1 cellular context compared by ENCODE assay signal in the genomic region with DNA sequence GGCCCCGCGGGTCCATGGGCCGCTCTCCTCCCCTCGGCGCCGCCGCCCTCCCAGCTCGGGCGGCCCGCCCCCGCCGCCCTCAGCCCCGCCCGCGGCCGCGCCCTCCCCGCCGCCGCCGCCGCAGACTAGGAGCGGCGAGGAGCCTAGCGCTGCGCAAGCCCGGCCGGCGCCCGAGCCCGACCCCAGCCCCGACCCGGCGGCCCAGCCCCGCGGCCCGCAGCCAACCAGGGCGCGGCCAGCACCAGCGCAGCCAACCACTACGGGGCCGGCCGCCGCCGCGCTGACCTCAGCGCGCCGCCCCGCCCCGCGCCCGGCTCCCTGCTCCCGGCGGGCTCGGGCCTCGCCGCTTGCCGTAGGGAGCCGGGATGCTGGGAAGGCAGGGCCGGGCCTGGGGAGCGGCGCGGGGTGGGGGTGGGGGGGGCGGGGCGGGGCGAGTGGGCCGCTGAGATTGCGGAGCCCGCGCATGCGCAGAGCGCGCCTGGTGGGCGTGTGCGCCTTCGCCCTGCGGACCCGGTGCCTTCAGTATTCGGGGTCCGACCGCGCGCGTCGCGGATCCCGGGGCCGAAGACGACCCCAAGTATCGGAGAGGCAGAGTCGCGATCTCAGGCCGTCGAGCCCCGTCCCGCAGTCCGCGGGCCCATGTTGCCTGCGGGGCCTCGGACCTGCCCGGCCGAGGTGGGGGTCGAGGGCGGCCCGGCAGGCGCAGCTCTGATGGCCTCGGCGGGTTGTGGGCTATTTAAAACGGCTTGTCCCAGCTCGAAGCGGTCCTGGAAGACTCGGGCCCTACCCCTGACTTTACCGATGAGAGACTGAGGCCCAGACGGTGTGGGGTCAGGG.
TF ChIP-seq lines count a peak whose summit lies in the region.

A gene with protein sequence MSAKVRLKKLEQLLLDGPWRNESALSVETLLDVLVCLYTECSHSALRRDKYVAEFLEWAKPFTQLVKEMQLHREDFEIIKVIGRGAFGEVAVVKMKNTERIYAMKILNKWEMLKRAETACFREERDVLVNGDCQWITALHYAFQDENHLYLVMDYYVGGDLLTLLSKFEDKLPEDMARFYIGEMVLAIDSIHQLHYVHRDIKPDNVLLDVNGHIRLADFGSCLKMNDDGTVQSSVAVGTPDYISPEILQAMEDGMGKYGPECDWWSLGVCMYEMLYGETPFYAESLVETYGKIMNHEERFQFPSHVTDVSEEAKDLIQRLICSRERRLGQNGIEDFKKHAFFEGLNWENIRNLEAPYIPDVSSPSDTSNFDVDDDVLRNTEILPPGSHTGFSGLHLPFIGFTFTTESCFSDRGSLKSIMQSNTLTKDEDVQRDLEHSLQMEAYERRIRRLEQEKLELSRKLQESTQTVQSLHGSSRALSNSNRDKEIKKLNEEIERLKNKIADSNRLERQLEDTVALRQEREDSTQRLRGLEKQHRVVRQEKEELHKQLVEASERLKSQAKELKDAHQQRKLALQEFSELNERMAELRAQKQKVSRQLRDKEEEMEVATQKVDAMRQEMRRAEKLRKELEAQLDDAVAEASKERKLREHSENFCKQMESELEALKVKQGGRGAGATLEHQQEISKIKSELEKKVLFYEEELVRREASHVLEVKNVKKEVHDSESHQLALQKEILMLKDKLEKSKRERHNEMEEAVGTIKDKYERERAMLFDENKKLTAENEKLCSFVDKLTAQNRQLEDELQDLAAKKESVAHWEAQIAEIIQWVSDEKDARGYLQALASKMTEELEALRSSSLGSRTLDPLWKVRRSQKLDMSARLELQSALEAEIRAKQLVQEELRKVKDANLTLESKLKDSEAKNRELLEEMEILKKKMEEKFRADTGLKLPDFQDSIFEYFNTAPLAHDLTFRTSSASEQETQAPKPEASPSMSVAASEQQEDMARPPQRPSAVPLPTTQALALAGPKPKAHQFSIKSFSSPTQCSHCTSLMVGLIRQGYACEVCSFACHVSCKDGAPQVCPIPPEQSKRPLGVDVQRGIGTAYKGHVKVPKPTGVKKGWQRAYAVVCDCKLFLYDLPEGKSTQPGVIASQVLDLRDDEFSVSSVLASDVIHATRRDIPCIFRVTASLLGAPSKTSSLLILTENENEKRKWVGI (N-terminal part only) (minus strand): TSS at position 178 of the 837 bp plus-strand sequence. CDS start 376 bp downstream, outside the sequence.

TF ChIP-seq in HepG2, 621 proteins besides CTCF, POLR2A, EP300 and RAD21 (continued from another document and continues in another):
- no peak for TF ChIP-seq BCL6 (CRISPR knock-in tag; IDR thresholded peaks at IDR 0.05)
- TF ChIP-seq, protein P1, sequence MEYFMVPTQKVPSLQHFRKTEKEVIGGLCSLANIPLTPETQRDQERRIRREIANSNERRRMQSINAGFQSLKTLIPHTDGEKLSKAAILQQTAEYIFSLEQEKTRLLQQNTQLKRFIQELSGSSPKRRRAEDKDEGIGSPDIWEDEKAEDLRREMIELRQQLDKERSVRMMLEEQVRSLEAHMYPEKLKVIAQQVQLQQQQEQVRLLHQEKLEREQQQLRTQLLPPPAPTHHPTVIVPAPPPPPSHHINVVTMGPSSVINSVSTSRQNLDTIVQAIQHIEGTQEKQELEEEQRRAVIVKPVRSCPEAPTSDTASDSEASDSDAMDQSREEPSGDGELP (IDR thresholded peaks at IDR 0.05; ENCODE audit: borderline replicate concordance, low read depth): no peak
- TF ChIP-seq, protein P2, sequence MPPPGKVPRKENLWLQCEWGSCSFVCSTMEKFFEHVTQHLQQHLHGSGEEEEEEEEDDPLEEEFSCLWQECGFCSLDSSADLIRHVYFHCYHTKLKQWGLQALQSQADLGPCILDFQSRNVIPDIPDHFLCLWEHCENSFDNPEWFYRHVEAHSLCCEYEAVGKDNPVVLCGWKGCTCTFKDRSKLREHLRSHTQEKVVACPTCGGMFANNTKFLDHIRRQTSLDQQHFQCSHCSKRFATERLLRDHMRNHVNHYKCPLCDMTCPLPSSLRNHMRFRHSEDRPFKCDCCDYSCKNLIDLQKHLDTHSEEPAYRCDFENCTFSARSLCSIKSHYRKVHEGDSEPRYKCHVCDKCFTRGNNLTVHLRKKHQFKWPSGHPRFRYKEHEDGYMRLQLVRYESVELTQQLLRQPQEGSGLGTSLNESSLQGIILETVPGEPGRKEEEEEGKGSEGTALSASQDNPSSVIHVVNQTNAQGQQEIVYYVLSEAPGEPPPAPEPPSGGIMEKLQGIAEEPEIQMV (CRISPR knock-in tag; IDR thresholded peaks at IDR 0.05; ENCODE audit: low read depth): 0 out of 2 replicates have a peak, but pooled peaks have one; percentile 70
- no peak for TF ChIP-seq ZNF451 (CRISPR knock-in tag; IDR thresholded peaks at IDR 0.05)
- no peak for TF ChIP-seq ZNF333 (CRISPR knock-in tag; IDR thresholded peaks at IDR 0.05; ENCODE audit: borderline replicate concordance)
- TF ChIP-seq ZNF557 (CRISPR knock-in tag; IDR thresholded peaks at IDR 0.05): no peak
- TF ChIP-seq ZNF572 (CRISPR knock-in tag; IDR thresholded peaks at IDR 0.05): no peak
- no peak for TF ChIP-seq ZNF382 (CRISPR knock-in tag; IDR thresholded peaks at IDR 0.05; ENCODE audit: borderline replicate concordance)
- TF ChIP-seq ZNF749 (CRISPR knock-in tag; IDR thresholded peaks at IDR 0.05; ENCODE audit: borderline replicate concordance): no peak
- no peak for TF ChIP-seq ONECUT2 (CRISPR knock-in tag; IDR thresholded peaks at IDR 0.05)
- TF ChIP-seq ZBTB7B (CRISPR knock-in tag; IDR thresholded peaks at IDR 0.05): peak; percentile 80; the same call in 1 of the 2 replicates
- TF ChIP-seq HOXA5 (CRISPR knock-in tag; IDR thresholded peaks at IDR 0.05): 0 out of 2 replicates have a peak, but pooled peaks have one; percentile 21
- TF ChIP-seq ZZZ3 (CRISPR knock-in tag; IDR thresholded peaks at IDR 0.05; ENCODE audit: borderline replicate concordance): no peak
- no peak for TF ChIP-seq RFXAP (CRISPR knock-in tag; IDR thresholded peaks at IDR 0.05; ENCODE audit: borderline replicate concordance)
- peak; percentile 86 for TF ChIP-seq ZNF777 (CRISPR knock-in tag; IDR thresholded peaks at IDR 0.05)
- no peak for TF ChIP-seq ZNF7 (CRISPR knock-in tag; IDR thresholded peaks at IDR 0.05)
- TF ChIP-seq, protein P3, sequence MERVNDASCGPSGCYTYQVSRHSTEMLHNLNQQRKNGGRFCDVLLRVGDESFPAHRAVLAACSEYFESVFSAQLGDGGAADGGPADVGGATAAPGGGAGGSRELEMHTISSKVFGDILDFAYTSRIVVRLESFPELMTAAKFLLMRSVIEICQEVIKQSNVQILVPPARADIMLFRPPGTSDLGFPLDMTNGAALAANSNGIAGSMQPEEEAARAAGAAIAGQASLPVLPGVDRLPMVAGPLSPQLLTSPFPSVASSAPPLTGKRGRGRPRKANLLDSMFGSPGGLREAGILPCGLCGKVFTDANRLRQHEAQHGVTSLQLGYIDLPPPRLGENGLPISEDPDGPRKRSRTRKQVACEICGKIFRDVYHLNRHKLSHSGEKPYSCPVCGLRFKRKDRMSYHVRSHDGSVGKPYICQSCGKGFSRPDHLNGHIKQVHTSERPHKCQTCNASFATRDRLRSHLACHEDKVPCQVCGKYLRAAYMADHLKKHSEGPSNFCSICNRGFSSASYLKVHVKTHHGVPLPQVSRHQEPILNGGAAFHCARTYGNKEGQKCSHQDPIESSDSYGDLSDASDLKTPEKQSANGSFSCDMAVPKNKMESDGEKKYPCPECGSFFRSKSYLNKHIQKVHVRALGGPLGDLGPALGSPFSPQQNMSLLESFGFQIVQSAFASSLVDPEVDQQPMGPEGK (CRISPR knock-in tag; IDR thresholded peaks at IDR 0.05): peak; percentile 18; the same call in 1 of the 2 replicates
- TF ChIP-seq, protein P4, sequence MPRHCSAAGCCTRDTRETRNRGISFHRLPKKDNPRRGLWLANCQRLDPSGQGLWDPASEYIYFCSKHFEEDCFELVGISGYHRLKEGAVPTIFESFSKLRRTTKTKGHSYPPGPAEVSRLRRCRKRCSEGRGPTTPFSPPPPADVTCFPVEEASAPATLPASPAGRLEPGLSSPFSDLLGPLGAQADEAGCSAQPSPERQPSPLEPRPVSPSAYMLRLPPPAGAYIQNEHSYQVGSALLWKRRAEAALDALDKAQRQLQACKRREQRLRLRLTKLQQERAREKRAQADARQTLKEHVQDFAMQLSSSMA (CRISPR knock-in tag; IDR thresholded peaks at IDR 0.05): no peak
- TF ChIP-seq, protein P5, sequence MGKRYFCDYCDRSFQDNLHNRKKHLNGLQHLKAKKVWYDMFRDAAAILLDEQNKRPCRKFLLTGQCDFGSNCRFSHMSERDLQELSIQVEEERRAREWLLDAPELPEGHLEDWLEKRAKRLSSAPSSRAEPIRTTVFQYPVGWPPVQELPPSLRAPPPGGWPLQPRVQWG (CRISPR knock-in tag; IDR thresholded peaks at IDR 0.05; ENCODE audit: borderline replicate concordance, low read depth): no peak
- no peak for TF ChIP-seq ZNF674 (CRISPR knock-in tag; IDR thresholded peaks at IDR 0.05; ENCODE audit: low read depth)
- no peak for TF ChIP-seq MTA3 (CRISPR knock-in tag; IDR thresholded peaks at IDR 0.05)
- TF ChIP-seq, protein P6, sequence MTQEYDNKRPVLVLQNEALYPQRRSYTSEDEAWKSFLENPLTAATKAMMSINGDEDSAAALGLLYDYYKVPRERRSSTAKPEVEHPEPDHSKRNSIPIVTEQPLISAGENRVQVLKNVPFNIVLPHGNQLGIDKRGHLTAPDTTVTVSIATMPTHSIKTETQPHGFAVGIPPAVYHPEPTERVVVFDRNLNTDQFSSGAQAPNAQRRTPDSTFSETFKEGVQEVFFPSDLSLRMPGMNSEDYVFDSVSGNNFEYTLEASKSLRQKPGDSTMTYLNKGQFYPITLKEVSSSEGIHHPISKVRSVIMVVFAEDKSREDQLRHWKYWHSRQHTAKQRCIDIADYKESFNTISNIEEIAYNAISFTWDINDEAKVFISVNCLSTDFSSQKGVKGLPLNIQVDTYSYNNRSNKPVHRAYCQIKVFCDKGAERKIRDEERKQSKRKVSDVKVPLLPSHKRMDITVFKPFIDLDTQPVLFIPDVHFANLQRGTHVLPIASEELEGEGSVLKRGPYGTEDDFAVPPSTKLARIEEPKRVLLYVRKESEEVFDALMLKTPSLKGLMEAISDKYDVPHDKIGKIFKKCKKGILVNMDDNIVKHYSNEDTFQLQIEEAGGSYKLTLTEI (CRISPR knock-in tag; conservative IDR thresholded peaks at IDR 0.05): no peak
- peak; percentile 78; the same call in 1 of the 2 replicates for TF ChIP-seq ZNF430 (CRISPR knock-in tag; IDR thresholded peaks at IDR 0.05)
- TF ChIP-seq CEBPB (IDR thresholded peaks at IDR 0.05; ENCODE audit: borderline replicate concordance, low read depth, low read length): no peak
- no peak for TF ChIP-seq JUNB (CRISPR knock-in tag; IDR thresholded peaks at IDR 0.05; ENCODE audit: borderline replicate concordance)
- TF ChIP-seq, protein P7, sequence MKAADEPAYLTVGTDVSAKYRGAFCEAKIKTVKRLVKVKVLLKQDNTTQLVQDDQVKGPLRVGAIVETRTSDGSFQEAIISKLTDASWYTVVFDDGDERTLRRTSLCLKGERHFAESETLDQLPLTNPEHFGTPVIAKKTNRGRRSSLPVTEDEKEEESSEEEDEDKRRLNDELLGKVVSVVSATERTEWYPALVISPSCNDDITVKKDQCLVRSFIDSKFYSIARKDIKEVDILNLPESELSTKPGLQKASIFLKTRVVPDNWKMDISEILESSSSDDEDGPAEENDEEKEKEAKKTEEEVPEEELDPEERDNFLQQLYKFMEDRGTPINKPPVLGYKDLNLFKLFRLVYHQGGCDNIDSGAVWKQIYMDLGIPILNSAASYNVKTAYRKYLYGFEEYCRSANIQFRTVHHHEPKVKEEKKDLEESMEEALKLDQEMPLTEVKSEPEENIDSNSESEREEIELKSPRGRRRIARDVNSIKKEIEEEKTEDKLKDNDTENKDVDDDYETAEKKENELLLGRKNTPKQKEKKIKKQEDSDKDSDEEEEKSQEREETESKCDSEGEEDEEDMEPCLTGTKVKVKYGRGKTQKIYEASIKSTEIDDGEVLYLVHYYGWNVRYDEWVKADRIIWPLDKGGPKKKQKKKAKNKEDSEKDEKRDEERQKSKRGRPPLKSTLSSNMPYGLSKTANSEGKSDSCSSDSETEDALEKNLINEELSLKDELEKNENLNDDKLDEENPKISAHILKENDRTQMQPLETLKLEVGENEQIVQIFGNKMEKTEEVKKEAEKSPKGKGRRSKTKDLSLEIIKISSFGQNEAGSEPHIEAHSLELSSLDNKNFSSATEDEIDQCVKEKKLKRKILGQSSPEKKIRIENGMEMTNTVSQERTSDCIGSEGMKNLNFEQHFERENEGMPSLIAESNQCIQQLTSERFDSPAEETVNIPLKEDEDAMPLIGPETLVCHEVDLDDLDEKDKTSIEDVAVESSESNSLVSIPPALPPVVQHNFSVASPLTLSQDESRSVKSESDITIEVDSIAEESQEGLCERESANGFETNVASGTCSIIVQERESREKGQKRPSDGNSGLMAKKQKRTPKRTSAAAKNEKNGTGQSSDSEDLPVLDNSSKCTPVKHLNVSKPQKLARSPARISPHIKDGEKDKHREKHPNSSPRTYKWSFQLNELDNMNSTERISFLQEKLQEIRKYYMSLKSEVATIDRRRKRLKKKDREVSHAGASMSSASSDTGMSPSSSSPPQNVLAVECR (CRISPR knock-in tag; IDR thresholded peaks at IDR 0.05; ENCODE audit: borderline replicate concordance): peak; percentile 63; the same call in 1 of the 2 replicates
- 0 out of 2 replicates have a peak, but pooled peaks have one; percentile 62 for TF ChIP-seq ZNF274 (CRISPR knock-in tag; IDR thresholded peaks at IDR 0.05)
- no peak for TF ChIP-seq EHMT2 (IDR thresholded peaks at IDR 0.05; ENCODE audit: borderline replicate concordance, low read depth, low read length)
- TF ChIP-seq NR3C1 (CRISPR knock-in tag; IDR thresholded peaks at IDR 0.05): no peak
- TF ChIP-seq KDM5B (CRISPR knock-in tag; IDR thresholded peaks at IDR 0.05; ENCODE audit: borderline replicate concordance): peak; percentile 76; the same call in 1 of the 2 replicates
- TF ChIP-seq, protein P8, sequence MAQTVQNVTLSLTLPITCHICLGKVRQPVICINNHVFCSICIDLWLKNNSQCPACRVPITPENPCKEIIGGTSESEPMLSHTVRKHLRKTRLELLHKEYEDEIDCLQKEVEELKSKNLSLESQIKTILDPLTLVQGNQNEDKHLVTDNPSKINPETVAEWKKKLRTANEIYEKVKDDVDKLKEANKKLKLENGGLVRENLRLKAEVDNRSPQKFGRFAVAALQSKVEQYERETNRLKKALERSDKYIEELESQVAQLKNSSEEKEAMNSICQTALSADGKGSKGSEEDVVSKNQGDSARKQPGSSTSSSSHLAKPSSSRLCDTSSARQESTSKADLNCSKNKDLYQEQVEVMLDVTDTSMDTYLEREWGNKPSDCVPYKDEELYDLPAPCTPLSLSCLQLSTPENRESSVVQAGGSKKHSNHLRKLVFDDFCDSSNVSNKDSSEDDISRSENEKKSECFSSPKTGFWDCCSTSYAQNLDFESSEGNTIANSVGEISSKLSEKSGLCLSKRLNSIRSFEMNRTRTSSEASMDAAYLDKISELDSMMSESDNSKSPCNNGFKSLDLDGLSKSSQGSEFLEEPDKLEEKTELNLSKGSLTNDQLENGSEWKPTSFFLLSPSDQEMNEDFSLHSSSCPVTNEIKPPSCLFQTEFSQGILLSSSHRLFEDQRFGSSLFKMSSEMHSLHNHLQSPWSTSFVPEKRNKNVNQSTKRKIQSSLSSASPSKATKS (CRISPR knock-in tag; IDR thresholded peaks at IDR 0.05): no peak
- 0 out of 2 replicates have a peak, but pooled peaks have one; percentile 27 for TF ChIP-seq SP2 (CRISPR knock-in tag; IDR thresholded peaks at IDR 0.05)
- TF ChIP-seq KAT2B (IDR thresholded peaks at IDR 0.05; ENCODE audit: borderline replicate concordance, low read depth, low read length): no peak
- no peak for TF ChIP-seq ZNF317 (CRISPR knock-in tag; IDR thresholded peaks at IDR 0.05)
- TF ChIP-seq ZNF563 (CRISPR knock-in tag; IDR thresholded peaks at IDR 0.05): peak; percentile 53
- TF ChIP-seq ZNF746 (CRISPR knock-in tag; IDR thresholded peaks at IDR 0.05): no peak
